In genomic region chr2:167212054-167212648, GRCh38 we compare ENCODE assay signal across 8 cellular contexts.
DNase-seq lines count a peak whose midpoint lies in the region; ATAC-seq, FAIRE-seq and TF ChIP-seq lines count a peak whose summit lies in the region.

No MANE protein-coding gene starts in this region.

- WGBS in pancreas, 2 donors: 3 to 6% methylated on average over 3 of the region's 3 CpGs

- no peaks in the 10 kb centered on the region for H3K36me3 ChIP-seq in pancreas

- ATAC-seq in GM21576 (IDR thresholded peaks at IDR 0.05; ENCODE audit: unreplicated experiment) (peak; percentile 67), pancreas (peak; percentile 45 to 85 (median 78))

- H3K27me3 ChIP-seq in pancreas: no peaks in the 10 kb centered on the region

- FAIRE-seq in pancreas (lab: Jason Lieb, UNC): peak; percentile 83

- DNase-seq in NCI-H748 (lab: John Stamatoyannopoulos, UW; ENCODE audit: unreplicated experiment): peak; percentile 41
- DNase-seq in NCI-H748 treated with DMSO at 0.1 percent for 48 hours (lab: John Stamatoyannopoulos, UW): no peak
- DNase-seq in LHCN-M2 (ENCODE audit: low read depth): peak; percentile 54
- DNase-seq in SK-N-DZ (ENCODE audit: low spot score): peak; percentile 38
- DNase-seq in fibroblast of gingiva (ENCODE audit: low read depth): peak; percentile 46
- DNase-seq in pancreas: peak in 3 of 6 donors; percentile 33 to 56 (median 42)
- DNase-seq in activated CD4-positive, CD25-positive, alpha-beta regulatory T cell treated with anti-CD3 and anti-CD28 coated beads, Interleukin-2, amount 50 U/mL, for 72 hours: no peak

- H3K4me3 ChIP-seq in pancreas: no peak overlapping the region

- H3K4me1 ChIP-seq in pancreas: peaks cover 0 to 12% (median 6%) of the 10 kb centered on the region in 3 donors

- peak; percentile 51 to 82 (median 76) for TF ChIP-seq CTCF in pancreas (IDR thresholded peaks at IDR 0.05)

- no peaks in the 10 kb centered on the region for H3K9me3 ChIP-seq in pancreas

- no peak overlapping the region for H3K27ac ChIP-seq in pancreas

- intact Hi-C loops in pancreas (cut with DNase I): no loop called here

Comparison
In these comparisons a context has a peak if more than half of its experiments do, and no peak if none do; other contexts are left out.
1. DNase-seq: peak in NCI-H748 (single experiment), LHCN-M2 (single experiment), SK-N-DZ (single experiment) and fibroblast of gingiva (single experiment); none in NCI-H748 treated with DMSO at 0.1 percent for 48 hours (single experiment) and activated CD4-positive, CD25-positive, alpha-beta regulatory T cell treated with anti-CD3 and anti-CD28 coated beads, Interleukin-2, amount 50 U/mL, for 72 hours (single experiment).